26 cellular contexts compared by ENCODE assay signal in the genomic region with DNA sequence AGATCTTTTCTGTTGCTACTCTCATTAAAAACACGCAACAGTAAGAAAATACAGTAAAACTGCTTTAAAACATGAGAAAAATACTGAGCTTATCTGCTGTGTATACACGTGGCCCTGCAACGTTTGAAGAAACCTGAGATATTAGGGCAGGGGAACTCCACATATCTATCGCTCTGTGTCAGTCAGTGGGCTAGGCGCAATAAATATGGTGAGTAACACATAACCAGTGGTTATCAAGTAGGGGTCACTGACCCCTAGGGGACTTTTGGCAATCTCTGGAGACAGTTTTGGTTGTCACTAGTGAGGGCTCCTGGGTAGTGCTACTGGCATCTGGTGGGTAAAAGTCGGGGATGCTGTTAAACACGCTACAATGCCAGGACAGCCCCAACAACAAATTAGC. TPM values are rescaled to one million over a fixed set of nuclear protein-coding genes. Genes with fewer than 3 reads are reported as not detected.
DNase-seq lines count a peak whose midpoint lies in the region; ATAC-seq and TF ChIP-seq lines count a peak whose summit lies in the region.
"Had no signal": no experiment of that assay in that cellular context is flagged by ENCODE, and none has a peak within 500 bp of the region (broad histone marks: within the 10 kb centered on the region; RNA-seq: fewer than 3 reads in every experiment).

No MANE protein-coding gene starts in this region.

- peaks cover 15 to 67% (median 58%) of the 10 kb centered on the region in 4 donors for H3K4me1 Mint-ChIP-seq in CD4-positive, CD25-positive, alpha-beta regulatory T cell
- peaks cover 40 to 78% (median 45%) of the 10 kb centered on the region in 4 donors for H3K4me1 Mint-ChIP-seq in CD4-positive, alpha-beta memory T cell
- H3K4me1 Mint-ChIP-seq in activated CD8-positive, alpha-beta T cell treated with anti-CD3 and anti-CD28 coated beads for 36 hours (ENCODE audit: low read depth): peaks cover 64% of the 10 kb centered on the region
- H3K4me1 Mint-ChIP-seq in naive thymus-derived CD4-positive, alpha-beta T cell: peaks cover 25 to 85% (median 65%) of the 10 kb centered on the region in 7 donors
- H3K4me1 Mint-ChIP-seq: mesothelial cell of epicardium had no signal

- H3K4me3 Mint-ChIP-seq in CD4-positive, CD25-positive, alpha-beta regulatory T cell: no peak overlapping the region
- no peak overlapping the region for H3K4me3 Mint-ChIP-seq in CD4-positive, alpha-beta memory T cell
- no peak overlapping the region for H3K4me3 Mint-ChIP-seq in activated CD8-positive, alpha-beta T cell treated with anti-CD3 and anti-CD28 coated beads for 36 hours
- peak overlapping the region in 1 of 10 donors; percentile 43 for H3K4me3 Mint-ChIP-seq in naive thymus-derived CD4-positive, alpha-beta T cell
- H3K4me3 Mint-ChIP-seq: mesothelial cell of epicardium, naive B cell had no signal

- H3K27ac ChIP-seq in CD4-positive, CD25-positive, alpha-beta regulatory T cell (ENCODE audit: insufficient read depth, low read length, poor library complexity, severe bottlenecking): no peak overlapping the region
- no peak overlapping the region for H3K27ac ChIP-seq in CD4-positive, alpha-beta memory T cell (ENCODE audit: low read depth, low read length)
- no peak overlapping the region for H3K27ac ChIP-seq in naive thymus-derived CD4-positive, alpha-beta T cell (ENCODE audit: low read depth, low read length)
- no peak overlapping the region for H3K27ac ChIP-seq in OCI-LY7 (ENCODE audit: low read depth, low read length, poor library complexity, severe bottlenecking)
- H3K27ac ChIP-seq: breast epithelium, epithelial cell of prostate, ovary, SK-N-MC, skin epidermis, upper lobe of left lung had no signal

- no peaks in the 10 kb centered on the region for H4K20me1 ChIP-seq in OCI-LY7 (ENCODE audit: insufficient read depth, low read length)

- TF ChIP-seq CTCF in activated CD8-positive, alpha-beta T cell treated with anti-CD3 and anti-CD28 coated beads for 36 hours (IDR thresholded peaks at IDR 0.05): no peak
- no peak for TF ChIP-seq CTCF in OCI-LY7 (conservative IDR thresholded peaks at IDR 0.05; ENCODE audit: low read length)

- intact Hi-C loops in CD4-positive, alpha-beta memory T cell (cut with micrococcal nuclease): no loop called here
- intact Hi-C loops in activated CD8-positive, alpha-beta T cell treated with anti-CD3 and anti-CD28 coated beads for 36 hours (cut with micrococcal nuclease): no loop called here
- intact Hi-C loops in naive thymus-derived CD4-positive, alpha-beta T cell (cut with micrococcal nuclease): loop anchor here in 1 of 2 donors (5.0 kb wide), 1 partner anchor 33 kb away; no protein-coding TSS in a partner anchor
- intact Hi-C loops in OCI-LY7 (cut with micrococcal nuclease; ENCODE audit: unreplicated experiment): no loop called here

- peaks cover 0 to 3% of the 10 kb centered on the region in 2 experiments for H3K9me3 ChIP-seq in CD4-positive, CD25-positive, alpha-beta regulatory T cell (ENCODE audit: control insufficient read depth in 2 of 2, low read length in 2 of 2)
- no peaks in the 10 kb centered on the region for H3K9me3 ChIP-seq in CD4-positive, alpha-beta memory T cell (ENCODE audit: control insufficient read depth in 1 of 2, low read length in 2 of 2)
- no peaks in the 10 kb centered on the region for H3K9me3 ChIP-seq in naive thymus-derived CD4-positive, alpha-beta T cell (ENCODE audit: control insufficient read depth in 2 of 3, low read length in 3 of 3)
- 0 out of 2 replicates have a peak, but pooled peaks cover 7% of the 10 kb centered on the region for H3K9me3 ChIP-seq in OCI-LY7 (ENCODE audit: low read length)
- H3K9me3 ChIP-seq: breast epithelium, ovary, upper lobe of left lung had no signal

- H3K9me3 Mint-ChIP-seq in CD4-positive, CD25-positive, alpha-beta regulatory T cell: no peaks in the 10 kb centered on the region
- H3K9me3 Mint-ChIP-seq in CD4-positive, alpha-beta memory T cell: peaks cover 0 to 3% (median 0%) of the 10 kb centered on the region in 8 donors
- peaks cover 19% of the 10 kb centered on the region for H3K9me3 Mint-ChIP-seq in activated CD8-positive, alpha-beta T cell treated with anti-CD3 and anti-CD28 coated beads for 36 hours
- peaks cover 0 to 7% (median 2%) of the 10 kb centered on the region in 11 donors for H3K9me3 Mint-ChIP-seq in naive thymus-derived CD4-positive, alpha-beta T cell
- H3K9me3 Mint-ChIP-seq: mesothelial cell of epicardium had no signal

- no peak overlapping the region for H3K4me2 ChIP-seq in OCI-LY7 (ENCODE audit: low read length)

- POLR2A ChIA-PET in CD4-positive, alpha-beta memory T cell (lab: Charles Lee; ENCODE audit: partially characterized antibody): no interaction called here
- POLR2A ChIA-PET in activated CD8-positive, alpha-beta T cell treated with anti-CD3 and anti-CD28 coated beads for 36 hours (lab: Charles Lee): interaction anchor here (1.1 to 13.6 kb wide), 3 partner anchors 14 to 30 kb away, joined by 4 to 144 read pairs (median 121); a partner anchor contains a TSS
- POLR2A ChIA-PET in naive thymus-derived CD4-positive, alpha-beta T cell (lab: Charles Lee): interaction anchor here (0.6 to 1.9 kb wide), 2 partner anchors 20 to 182 kb away, joined by 3 to 6 read pairs; no protein-coding TSS in a partner anchor
- POLR2A ChIA-PET in OCI-LY7 (lab: Charles Lee): no interaction called here

- no peak for ATAC-seq in CD4-positive, CD25-positive, alpha-beta regulatory T cell (ENCODE audit: low read depth in 2 of 2)
- peak; percentile 54 for ATAC-seq in activated CD8-positive, alpha-beta T cell treated with anti-CD3 and anti-CD28 coated beads for 36 hours
- ATAC-seq in naive thymus-derived CD4-positive, alpha-beta T cell: peak; percentile 43
- ATAC-seq in HG03280 (IDR thresholded peaks at IDR 0.05; ENCODE audit: unreplicated experiment) (no peak), HG03521 (IDR thresholded peaks at IDR 0.05; ENCODE audit: unreplicated experiment) (no peak)

- H3K27ac Mint-ChIP-seq in CD4-positive, CD25-positive, alpha-beta regulatory T cell: peak overlapping the region; percentile 34 to 75 (median 54)
- H3K27ac Mint-ChIP-seq in CD4-positive, alpha-beta memory T cell: peak overlapping the region in 5 of 7 donors; percentile 17 to 66 (median 36)
- peak overlapping the region; percentile 27 for H3K27ac Mint-ChIP-seq in activated CD8-positive, alpha-beta T cell treated with anti-CD3 and anti-CD28 coated beads for 36 hours
- peak overlapping the region in 4 of 9 donors; percentile 6 to 83 (median 49) for H3K27ac Mint-ChIP-seq in naive thymus-derived CD4-positive, alpha-beta T cell
- H3K27ac Mint-ChIP-seq: mesothelial cell of epicardium had no signal

- no peaks in the 10 kb centered on the region for H3K9me2 ChIP-seq in OCI-LY7 (ENCODE audit: insufficient read depth, low read length)

- H3K4me3 ChIP-seq in CD4-positive, CD25-positive, alpha-beta regulatory T cell (ENCODE audit: low read depth, low read length): no peak overlapping the region
- no peak overlapping the region for H3K4me3 ChIP-seq in CD4-positive, alpha-beta memory T cell (ENCODE audit: low read length in 2 of 2)
- H3K4me3 ChIP-seq in naive thymus-derived CD4-positive, alpha-beta T cell (ENCODE audit: low read length): no peak overlapping the region
- no peak overlapping the region for H3K4me3 ChIP-seq in OCI-LY7 (ENCODE audit: low read depth, low read length, poor library complexity, severe bottlenecking)
- H3K4me3 ChIP-seq: breast epithelium, ovary, SK-N-MC, skin epidermis, upper lobe of left lung had no signal

- no peak for DNase-seq in CD4-positive, CD25-positive, alpha-beta regulatory T cell
- no peak for DNase-seq in CD4-positive, alpha-beta memory T cell
- DNase-seq in activated CD8-positive, alpha-beta T cell treated with anti-CD3 and anti-CD28 coated beads for 36 hours: no peak
- no peak for DNase-seq in naive thymus-derived CD4-positive, alpha-beta T cell
- no peak for DNase-seq in OCI-LY7 (ENCODE audit: low spot score)
- DNase-seq: activated CD4-positive, alpha-beta T cell treated with anti-CD3 and anti-CD28 coated beads, Interleukin-2, amount 50 U/mL, for 1 hour; activated CD8-positive, alpha-beta memory T cell treated with anti-CD3 and anti-CD28 coated beads, Interleukin-2, amount 50 U/mL, for 48 hours; activated gamma-delta T cell; amygdala; C1 segment of cervical spinal cord; effector CD4-positive, alpha-beta T cell; Kasumi-1; MV-4-11; naive B cell; NCI-H446 treated with DMSO at 0.1 percent for 48 hours; ovary; retina; stimulated activated CD4-positive, alpha-beta T cell treated with anti-CD3 and anti-CD28 coated beads, Interleukin-1b, Interleukin-23, amount 100 ng/mL, for 48 hours; upper lobe of left lung had no signal

- H3K27me3 ChIP-seq in CD4-positive, CD25-positive, alpha-beta regulatory T cell (ENCODE audit: control insufficient read depth, insufficient read depth, low read length): no peaks in the 10 kb centered on the region
- H3K27me3 ChIP-seq in CD4-positive, alpha-beta memory T cell (ENCODE audit: insufficient read depth, low read length): no peaks in the 10 kb centered on the region
- H3K27me3 ChIP-seq in naive thymus-derived CD4-positive, alpha-beta T cell (ENCODE audit: control insufficient read depth in 2 of 2, insufficient read depth in 2 of 2, low read length in 2 of 2): no peaks in the 10 kb centered on the region
- H3K27me3 ChIP-seq: breast epithelium, ovary, upper lobe of left lung had no signal

- no peak overlapping the region for H2AFZ ChIP-seq in OCI-LY7 (ENCODE audit: low read length)

- H3K36me3 Mint-ChIP-seq in CD4-positive, CD25-positive, alpha-beta regulatory T cell: peaks cover 77% of the 10 kb centered on the region
- peaks cover 88 to 92% of the 10 kb centered on the region in 2 donors for H3K36me3 Mint-ChIP-seq in CD4-positive, alpha-beta memory T cell
- peaks cover 91% of the 10 kb centered on the region for H3K36me3 Mint-ChIP-seq in activated CD8-positive, alpha-beta T cell treated with anti-CD3 and anti-CD28 coated beads for 36 hours (ENCODE audit: low read depth)
- peaks cover 43 to 91% (median 79%) of the 10 kb centered on the region in 5 donors for H3K36me3 Mint-ChIP-seq in naive thymus-derived CD4-positive, alpha-beta T cell

- H3K27me3 Mint-ChIP-seq in CD4-positive, CD25-positive, alpha-beta regulatory T cell: no peaks in the 10 kb centered on the region
- no peaks in the 10 kb centered on the region for H3K27me3 Mint-ChIP-seq in CD4-positive, alpha-beta memory T cell
- H3K27me3 Mint-ChIP-seq in activated CD8-positive, alpha-beta T cell treated with anti-CD3 and anti-CD28 coated beads for 36 hours: no peaks in the 10 kb centered on the region
- H3K27me3 Mint-ChIP-seq in naive thymus-derived CD4-positive, alpha-beta T cell: no peaks in the 10 kb centered on the region
- H3K27me3 Mint-ChIP-seq: naive B cell had no signal

- no peaks in the 10 kb centered on the region for H3K4me1 ChIP-seq in CD4-positive, CD25-positive, alpha-beta regulatory T cell (ENCODE audit: control insufficient read depth, insufficient read depth, low read length, poor library complexity, severe bottlenecking)
- H3K4me1 ChIP-seq in CD4-positive, alpha-beta memory T cell (ENCODE audit: insufficient read depth, low read length): peaks cover 30% of the 10 kb centered on the region
- peaks cover 12 to 14% of the 10 kb centered on the region in 2 donors for H3K4me1 ChIP-seq in naive thymus-derived CD4-positive, alpha-beta T cell (ENCODE audit: control insufficient read depth in 2 of 2, insufficient read depth in 2 of 2, low read length in 2 of 2)
- H3K4me1 ChIP-seq in OCI-LY7 (ENCODE audit: insufficient read depth, low read length, poor library complexity, severe bottlenecking): no peaks in the 10 kb centered on the region
- H3K4me1 ChIP-seq: breast epithelium, upper lobe of left lung had no signal

- no peaks in the 10 kb centered on the region for H3K79me2 ChIP-seq in OCI-LY7 (ENCODE audit: insufficient read depth, low read depth, low read length)

- peaks cover 96% of the 10 kb centered on the region for H3K36me3 ChIP-seq in CD4-positive, CD25-positive, alpha-beta regulatory T cell (ENCODE audit: control insufficient read depth, insufficient read depth, low read length)
- peaks cover 95% of the 10 kb centered on the region for H3K36me3 ChIP-seq in CD4-positive, alpha-beta memory T cell (ENCODE audit: insufficient read depth, low read length)
- H3K36me3 ChIP-seq in naive thymus-derived CD4-positive, alpha-beta T cell (ENCODE audit: control insufficient read depth in 2 of 3, insufficient read depth in 3 of 3, low read length in 3 of 3): peaks cover 69 to 98% (median 80%) of the 10 kb centered on the region in 3 experiments
- H3K36me3 ChIP-seq in OCI-LY7 (ENCODE audit: insufficient read depth, low read length): peaks cover 94% of the 10 kb centered on the region
- H3K36me3 ChIP-seq: ovary had no signal

- no TSS peak for BruUV-seq in OCI-LY7 (replicated peaks; lab: Mats Ljungman, UMichigan)

- CTCF ChIA-PET in CD4-positive, alpha-beta memory T cell (lab: Charles Lee; ENCODE audit: partially characterized antibody): no interaction called here
- CTCF ChIA-PET in activated CD8-positive, alpha-beta T cell treated with anti-CD3 and anti-CD28 coated beads for 36 hours (lab: Charles Lee): interaction anchor here (1.3 kb wide), 1 partner anchor 149 kb away, joined by 4 read pairs; no protein-coding TSS in a partner anchor
- CTCF ChIA-PET in naive thymus-derived CD4-positive, alpha-beta T cell (lab: Charles Lee): no interaction called here
- CTCF ChIA-PET in OCI-LY7 (lab: Charles Lee; ENCODE audit: unreplicated experiment): no interaction called here

RNA-seq across cellular contexts. Expression of a gene that starts 14.9 kb away (rescaled TPM):
- 262 TPM for total RNA-seq in CD4-positive, CD25-positive, alpha-beta regulatory T cell
- polyA plus RNA-seq in CD4-positive, CD25-positive, alpha-beta regulatory T cell: 100 to 1,000 TPM; 198 to 331 (median 274) TPM
- 100 to 1,000 TPM; 130 TPM for total RNA-seq in CD4-positive, alpha-beta memory T cell
- polyA plus RNA-seq in CD4-positive, alpha-beta memory T cell: 100 to 1,000 TPM; 221 to 230 TPM
- 100 to 1,000 TPM; 293 to 311 TPM for total RNA-seq in activated CD8-positive, alpha-beta T cell treated with anti-CD3 and anti-CD28 coated beads for 36 hours
- 1,000 to 10,000 TPM in 1 of 5 experiments, 10 to 100 TPM in 4; 74.1 to 1,177 (median 89.6) TPM for total RNA-seq in naive thymus-derived CD4-positive, alpha-beta T cell
- 100 to 1,000 TPM; 221 to 244 TPM for polyA plus RNA-seq in naive thymus-derived CD4-positive, alpha-beta T cell
- total RNA-seq in OCI-LY7 (2014; rRNA removed; shearing (Covaris generic)): 17.2 and 23.1 TPM in 2 replicates
- 23.0 and 24.8 TPM in 2 replicates for total RNA-seq in OCI-LY7 (2022)

Comparison
In these comparisons a context has a peak if more than half of its experiments do, and no peak if none do; other contexts are left out.
1. ATAC-seq: peak in activated CD8-positive, alpha-beta T cell treated with anti-CD3 and anti-CD28 coated beads for 36 hours (single experiment) and naive thymus-derived CD4-positive, alpha-beta T cell (single experiment); none in CD4-positive, CD25-positive, alpha-beta regulatory T cell (0 of 2), HG03280 (single experiment) and HG03521 (single experiment).
2. POLR2A ChIA-PET loops: an anchor here in activated CD8-positive, alpha-beta T cell treated with anti-CD3 and anti-CD28 coated beads for 36 hours (1.1 to 13.6 kb wide) and naive thymus-derived CD4-positive, alpha-beta T cell (0.6 to 1.9 kb wide); none called in CD4-positive, alpha-beta memory T cell and OCI-LY7.